1 cellular context compared by ENCODE assay signal in the genomic region with DNA sequence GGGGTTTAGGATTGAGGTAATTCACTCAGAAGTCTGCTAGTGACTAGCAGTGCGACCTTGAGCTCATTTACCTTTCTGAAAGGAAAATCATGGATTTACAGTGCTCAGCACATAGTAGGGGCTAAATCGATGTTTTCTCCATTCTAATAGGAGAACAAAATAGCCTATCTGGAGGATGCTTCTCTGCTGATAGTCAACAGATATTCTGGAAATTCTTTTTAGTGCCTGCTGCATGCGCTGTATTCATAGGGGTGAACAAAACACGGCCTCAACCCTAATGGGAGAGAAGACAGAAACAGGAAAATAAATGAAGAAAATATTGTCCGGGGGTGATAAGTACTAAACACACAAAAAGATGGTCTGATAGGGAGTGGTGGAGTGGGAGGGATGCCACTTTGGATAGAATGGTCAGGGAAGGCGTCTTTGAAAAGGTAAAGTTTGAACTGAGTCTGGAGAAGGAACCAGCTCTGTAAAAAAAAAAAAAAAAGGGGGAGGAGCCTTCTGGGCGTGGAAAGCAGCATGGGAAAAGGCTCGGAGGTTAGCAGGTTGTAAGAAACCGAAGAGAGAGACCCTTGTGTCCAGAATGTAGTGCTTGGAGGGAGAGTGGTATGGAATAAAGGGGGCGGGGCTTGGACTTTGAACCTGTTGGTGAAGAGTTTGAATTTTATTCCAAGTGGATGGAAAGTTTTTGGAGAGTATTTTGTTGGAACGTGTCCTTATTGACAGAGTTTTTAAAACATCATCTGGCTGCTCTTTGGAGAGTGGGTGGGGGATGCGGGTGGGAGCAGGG.
A peak's percentile ranks its signal among the peaks of the same experiment; 100 is the strongest.
TF ChIP-seq lines count a peak whose summit lies in the region.

No MANE protein-coding gene starts in this region.

TF ChIP-seq in HepG2, 621 proteins besides CTCF, POLR2A, EP300 and RAD21 (continued from another document and continues in another):
- peak; percentile 85 for TF ChIP-seq NCOR1 (IDR thresholded peaks at IDR 0.05; ENCODE audit: borderline replicate concordance, low read length)
- TF ChIP-seq YEATS4 (CRISPR knock-in tag; IDR thresholded peaks at IDR 0.05; ENCODE audit: borderline replicate concordance): peak; percentile 17; the same call in 1 of the 2 replicates
- TF ChIP-seq ZFP90 (CRISPR knock-in tag; IDR thresholded peaks at IDR 0.05; ENCODE audit: borderline replicate concordance): 0 out of 2 replicates have a peak, but pooled peaks have one; percentile 39
- TF ChIP-seq HNF4G (IDR thresholded peaks at IDR 0.05; ENCODE audit: borderline replicate concordance, low read depth, low read length): peak; percentile 89
- TF ChIP-seq HNF4G (CRISPR knock-in tag; IDR thresholded peaks at IDR 0.05; ENCODE audit: borderline replicate concordance, low read depth): no peak
- TF ChIP-seq, protein P1, sequence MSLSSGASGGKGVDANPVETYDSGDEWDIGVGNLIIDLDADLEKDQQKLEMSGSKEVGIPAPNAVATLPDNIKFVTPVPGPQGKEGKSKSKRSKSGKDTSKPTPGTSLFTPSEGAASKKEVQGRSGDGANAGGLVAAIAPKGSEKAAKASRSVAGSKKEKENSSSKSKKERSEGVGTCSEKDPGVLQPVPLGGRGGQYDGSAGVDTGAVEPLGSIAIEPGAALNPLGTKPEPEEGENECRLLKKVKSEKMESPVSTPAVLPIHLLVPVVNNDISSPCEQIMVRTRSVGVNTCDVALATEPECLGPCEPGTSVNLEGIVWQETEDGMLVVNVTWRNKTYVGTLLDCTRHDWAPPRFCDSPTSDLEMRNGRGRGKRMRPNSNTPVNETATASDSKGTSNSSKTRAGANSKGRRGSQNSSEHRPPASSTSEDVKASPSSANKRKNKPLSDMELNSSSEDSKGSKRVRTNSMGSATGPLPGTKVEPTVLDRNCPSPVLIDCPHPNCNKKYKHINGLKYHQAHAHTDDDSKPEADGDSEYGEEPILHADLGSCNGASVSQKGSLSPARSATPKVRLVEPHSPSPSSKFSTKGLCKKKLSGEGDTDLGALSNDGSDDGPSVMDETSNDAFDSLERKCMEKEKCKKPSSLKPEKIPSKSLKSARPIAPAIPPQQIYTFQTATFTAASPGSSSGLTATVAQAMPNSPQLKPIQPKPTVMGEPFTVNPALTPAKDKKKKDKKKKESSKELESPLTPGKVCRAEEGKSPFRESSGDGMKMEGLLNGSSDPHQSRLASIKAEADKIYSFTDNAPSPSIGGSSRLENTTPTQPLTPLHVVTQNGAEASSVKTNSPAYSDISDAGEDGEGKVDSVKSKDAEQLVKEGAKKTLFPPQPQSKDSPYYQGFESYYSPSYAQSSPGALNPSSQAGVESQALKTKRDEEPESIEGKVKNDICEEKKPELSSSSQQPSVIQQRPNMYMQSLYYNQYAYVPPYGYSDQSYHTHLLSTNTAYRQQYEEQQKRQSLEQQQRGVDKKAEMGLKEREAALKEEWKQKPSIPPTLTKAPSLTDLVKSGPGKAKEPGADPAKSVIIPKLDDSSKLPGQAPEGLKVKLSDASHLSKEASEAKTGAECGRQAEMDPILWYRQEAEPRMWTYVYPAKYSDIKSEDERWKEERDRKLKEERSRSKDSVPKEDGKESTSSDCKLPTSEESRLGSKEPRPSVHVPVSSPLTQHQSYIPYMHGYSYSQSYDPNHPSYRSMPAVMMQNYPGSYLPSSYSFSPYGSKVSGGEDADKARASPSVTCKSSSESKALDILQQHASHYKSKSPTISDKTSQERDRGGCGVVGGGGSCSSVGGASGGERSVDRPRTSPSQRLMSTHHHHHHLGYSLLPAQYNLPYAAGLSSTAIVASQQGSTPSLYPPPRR (CRISPR knock-in tag; IDR thresholded peaks at IDR 0.05; ENCODE audit: borderline replicate concordance): 0 out of 2 replicates have a peak, but pooled peaks have one; percentile 33
- TF ChIP-seq ASH2L (IDR thresholded peaks at IDR 0.05; ENCODE audit: insufficient read length, low read depth, low read length): peak; percentile 36
- 0 out of 2 replicates have a peak, but pooled peaks have one; percentile 24 for TF ChIP-seq ZBTB7B (CRISPR knock-in tag; IDR thresholded peaks at IDR 0.05)
- peak; percentile 35 for TF ChIP-seq PHF21A (CRISPR knock-in tag; IDR thresholded peaks at IDR 0.05)
- TF ChIP-seq, protein P2, sequence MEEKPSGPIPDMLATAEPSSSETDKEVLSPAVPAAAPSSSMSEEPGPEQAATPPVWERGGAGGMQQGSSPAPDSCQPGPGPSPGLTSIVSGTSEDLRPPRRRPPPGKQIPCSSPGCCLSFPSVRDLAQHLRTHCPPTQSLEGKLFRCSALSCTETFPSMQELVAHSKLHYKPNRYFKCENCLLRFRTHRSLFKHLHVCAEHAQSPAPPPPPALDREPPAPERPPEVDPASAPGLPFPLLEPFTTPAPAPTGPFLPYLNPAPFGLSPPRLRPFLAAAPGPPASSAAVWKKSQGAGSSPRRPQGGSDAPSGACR (CRISPR knock-in tag; IDR thresholded peaks at IDR 0.05): 0 out of 2 replicates have a peak, but pooled peaks have one; percentile 16
- TF ChIP-seq, protein P3, sequence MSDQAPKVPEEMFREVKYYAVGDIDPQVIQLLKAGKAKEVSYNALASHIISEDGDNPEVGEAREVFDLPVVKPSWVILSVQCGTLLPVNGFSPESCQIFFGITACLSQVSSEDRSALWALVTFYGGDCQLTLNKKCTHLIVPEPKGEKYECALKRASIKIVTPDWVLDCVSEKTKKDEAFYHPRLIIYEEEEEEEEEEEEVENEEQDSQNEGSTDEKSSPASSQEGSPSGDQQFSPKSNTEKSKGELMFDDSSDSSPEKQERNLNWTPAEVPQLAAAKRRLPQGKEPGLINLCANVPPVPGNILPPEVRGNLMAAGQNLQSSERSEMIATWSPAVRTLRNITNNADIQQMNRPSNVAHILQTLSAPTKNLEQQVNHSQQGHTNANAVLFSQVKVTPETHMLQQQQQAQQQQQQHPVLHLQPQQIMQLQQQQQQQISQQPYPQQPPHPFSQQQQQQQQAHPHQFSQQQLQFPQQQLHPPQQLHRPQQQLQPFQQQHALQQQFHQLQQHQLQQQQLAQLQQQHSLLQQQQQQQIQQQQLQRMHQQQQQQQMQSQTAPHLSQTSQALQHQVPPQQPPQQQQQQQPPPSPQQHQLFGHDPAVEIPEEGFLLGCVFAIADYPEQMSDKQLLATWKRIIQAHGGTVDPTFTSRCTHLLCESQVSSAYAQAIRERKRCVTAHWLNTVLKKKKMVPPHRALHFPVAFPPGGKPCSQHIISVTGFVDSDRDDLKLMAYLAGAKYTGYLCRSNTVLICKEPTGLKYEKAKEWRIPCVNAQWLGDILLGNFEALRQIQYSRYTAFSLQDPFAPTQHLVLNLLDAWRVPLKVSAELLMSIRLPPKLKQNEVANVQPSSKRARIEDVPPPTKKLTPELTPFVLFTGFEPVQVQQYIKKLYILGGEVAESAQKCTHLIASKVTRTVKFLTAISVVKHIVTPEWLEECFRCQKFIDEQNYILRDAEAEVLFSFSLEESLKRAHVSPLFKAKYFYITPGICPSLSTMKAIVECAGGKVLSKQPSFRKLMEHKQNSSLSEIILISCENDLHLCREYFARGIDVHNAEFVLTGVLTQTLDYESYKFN (CRISPR knock-in tag; conservative IDR thresholded peaks at IDR 0.05): peak; percentile 54; the same call in 1 of the 2 replicates
- TF ChIP-seq ZNF605 (CRISPR knock-in tag; IDR thresholded peaks at IDR 0.05): 0 out of 2 replicates have a peak, but pooled peaks have one; percentile 70
- no peak for TF ChIP-seq ZNF451 (CRISPR knock-in tag; IDR thresholded peaks at IDR 0.05)
- no peak for TF ChIP-seq CBFB (CRISPR knock-in tag; IDR thresholded peaks at IDR 0.05)
- TF ChIP-seq, protein P4, sequence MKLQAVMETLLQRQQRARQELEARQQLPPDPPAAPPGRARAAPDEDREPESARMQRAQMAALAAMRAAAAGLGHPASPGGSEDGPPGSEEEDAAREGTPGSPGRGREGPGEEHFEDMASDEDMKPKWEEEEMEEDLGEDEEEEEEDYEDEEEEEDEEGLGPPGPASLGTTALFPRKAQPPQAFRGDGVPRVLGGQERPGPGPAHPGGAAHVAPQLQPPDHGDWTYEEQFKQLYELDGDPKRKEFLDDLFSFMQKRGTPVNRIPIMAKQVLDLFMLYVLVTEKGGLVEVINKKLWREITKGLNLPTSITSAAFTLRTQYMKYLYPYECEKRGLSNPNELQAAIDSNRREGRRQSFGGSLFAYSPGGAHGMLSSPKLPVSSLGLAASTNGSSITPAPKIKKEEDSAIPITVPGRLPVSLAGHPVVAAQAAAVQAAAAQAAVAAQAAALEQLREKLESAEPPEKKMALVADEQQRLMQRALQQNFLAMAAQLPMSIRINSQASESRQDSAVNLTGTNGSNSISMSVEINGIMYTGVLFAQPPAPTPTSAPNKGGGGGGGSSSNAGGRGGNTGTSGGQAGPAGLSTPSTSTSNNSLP (IDR thresholded peaks at IDR 0.05; ENCODE audit: low read depth, low read length): 0 out of 2 replicates have a peak, but pooled peaks have one; percentile 54
- peak; percentile 26; the same call in 1 of the 2 replicates for TF ChIP-seq ZNF3 (CRISPR knock-in tag; IDR thresholded peaks at IDR 0.05)
- TF ChIP-seq, protein P5, sequence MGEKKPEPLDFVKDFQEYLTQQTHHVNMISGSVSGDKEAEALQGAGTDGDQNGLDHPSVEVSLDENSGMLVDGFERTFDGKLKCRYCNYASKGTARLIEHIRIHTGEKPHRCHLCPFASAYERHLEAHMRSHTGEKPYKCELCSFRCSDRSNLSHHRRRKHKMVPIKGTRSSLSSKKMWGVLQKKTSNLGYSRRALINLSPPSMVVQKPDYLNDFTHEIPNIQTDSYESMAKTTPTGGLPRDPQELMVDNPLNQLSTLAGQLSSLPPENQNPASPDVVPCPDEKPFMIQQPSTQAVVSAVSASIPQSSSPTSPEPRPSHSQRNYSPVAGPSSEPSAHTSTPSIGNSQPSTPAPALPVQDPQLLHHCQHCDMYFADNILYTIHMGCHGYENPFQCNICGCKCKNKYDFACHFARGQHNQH (CRISPR knock-in tag; IDR thresholded peaks at IDR 0.05): no peak
- 0 out of 2 replicates have a peak, but pooled peaks have one; percentile 2 for TF ChIP-seq FOXA3 (CRISPR knock-in tag; IDR thresholded peaks at IDR 0.05)
- TF ChIP-seq TEAD3 (CRISPR knock-in tag; optimal IDR thresholded peaks at IDR 0.05; ENCODE audit: borderline replicate concordance): peak; percentile 15
- no peak for TF ChIP-seq ZBTB21 (CRISPR knock-in tag; IDR thresholded peaks at IDR 0.05)
- TF ChIP-seq ZNF264 (CRISPR knock-in tag; IDR thresholded peaks at IDR 0.05): 0 out of 2 replicates have a peak, but pooled peaks have one; percentile 51
- TF ChIP-seq ZBTB20 (CRISPR knock-in tag; IDR thresholded peaks at IDR 0.05; ENCODE audit: borderline replicate concordance, low read depth): peak; percentile 43; the same call in 1 of the 2 replicates
- TF ChIP-seq, protein P6, sequence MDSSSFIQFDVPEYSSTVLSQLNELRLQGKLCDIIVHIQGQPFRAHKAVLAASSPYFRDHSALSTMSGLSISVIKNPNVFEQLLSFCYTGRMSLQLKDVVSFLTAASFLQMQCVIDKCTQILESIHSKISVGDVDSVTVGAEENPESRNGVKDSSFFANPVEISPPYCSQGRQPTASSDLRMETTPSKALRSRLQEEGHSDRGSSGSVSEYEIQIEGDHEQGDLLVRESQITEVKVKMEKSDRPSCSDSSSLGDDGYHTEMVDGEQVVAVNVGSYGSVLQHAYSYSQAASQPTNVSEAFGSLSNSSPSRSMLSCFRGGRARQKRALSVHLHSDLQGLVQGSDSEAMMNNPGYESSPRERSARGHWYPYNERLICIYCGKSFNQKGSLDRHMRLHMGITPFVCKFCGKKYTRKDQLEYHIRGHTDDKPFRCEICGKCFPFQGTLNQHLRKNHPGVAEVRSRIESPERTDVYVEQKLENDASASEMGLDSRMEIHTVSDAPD (CRISPR knock-in tag; IDR thresholded peaks at IDR 0.05): no peak
- TF ChIP-seq, protein P7, sequence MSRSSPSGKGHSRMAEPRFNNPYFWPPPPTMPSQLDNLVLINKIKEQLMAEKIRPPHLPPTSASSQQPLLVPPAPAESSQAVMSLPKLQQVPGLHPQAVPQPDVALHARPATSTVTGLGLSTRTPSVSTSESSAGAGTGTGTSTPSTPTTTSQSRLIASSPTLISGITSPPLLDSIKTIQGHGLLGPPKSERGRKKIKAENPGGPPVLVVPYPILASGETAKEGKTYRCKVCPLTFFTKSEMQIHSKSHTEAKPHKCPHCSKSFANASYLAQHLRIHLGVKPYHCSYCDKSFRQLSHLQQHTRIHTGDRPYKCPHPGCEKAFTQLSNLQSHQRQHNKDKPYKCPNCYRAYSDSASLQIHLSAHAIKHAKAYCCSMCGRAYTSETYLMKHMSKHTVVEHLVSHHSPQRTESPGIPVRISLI (CRISPR knock-in tag; IDR thresholded peaks at IDR 0.05; ENCODE audit: borderline replicate concordance): peak; percentile 98
- 0 out of 2 replicates have a peak, but pooled peaks have one; percentile 18 for TF ChIP-seq ZNF333 (CRISPR knock-in tag; IDR thresholded peaks at IDR 0.05; ENCODE audit: borderline replicate concordance)
- no peak for TF ChIP-seq CHD2 (IDR thresholded peaks at IDR 0.05; ENCODE audit: low read depth, low read length)
- TF ChIP-seq, protein P8, sequence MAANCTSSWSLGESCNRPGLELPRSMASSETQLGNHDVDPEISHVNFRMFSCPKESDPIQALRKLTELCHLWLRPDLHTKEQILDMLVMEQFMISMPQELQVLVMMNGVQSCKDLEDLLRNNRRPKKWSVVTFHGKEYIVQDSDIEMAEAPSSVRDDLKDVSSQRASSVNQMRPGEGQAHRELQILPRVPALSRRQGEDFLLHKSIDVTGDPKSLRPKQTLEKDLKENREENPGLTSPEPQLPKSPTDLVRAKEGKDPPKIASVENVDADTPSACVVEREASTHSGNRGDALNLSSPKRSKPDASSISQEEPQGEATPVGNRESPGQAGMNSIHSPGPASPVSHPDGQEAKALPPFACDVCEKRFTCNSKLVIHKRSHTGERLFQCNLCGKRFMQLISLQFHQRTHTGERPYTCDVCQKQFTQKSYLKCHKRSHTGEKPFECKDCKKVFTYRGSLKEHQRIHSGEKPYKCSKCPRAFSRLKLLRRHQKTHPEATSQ (CRISPR knock-in tag; IDR thresholded peaks at IDR 0.05; ENCODE audit: borderline replicate concordance): no peak
- TF ChIP-seq ZNF564 (CRISPR knock-in tag; IDR thresholded peaks at IDR 0.05): 0 out of 2 replicates have a peak, but pooled peaks have one; percentile 7
- TF ChIP-seq MIER2 (CRISPR knock-in tag; IDR thresholded peaks at IDR 0.05): 0 out of 2 replicates have a peak, but pooled peaks have one; percentile 20
- peak; percentile 56; the same call in 1 of the 2 replicates for TF ChIP-seq ZNF430 (CRISPR knock-in tag; IDR thresholded peaks at IDR 0.05)
- TF ChIP-seq ETV6 (CRISPR knock-in tag; conservative IDR thresholded peaks at IDR 0.05): no peak
- TF ChIP-seq HDAC1 (CRISPR knock-in tag; IDR thresholded peaks at IDR 0.05): 0 out of 2 replicates have a peak, but pooled peaks have one; percentile 39
- TF ChIP-seq, protein P9, sequence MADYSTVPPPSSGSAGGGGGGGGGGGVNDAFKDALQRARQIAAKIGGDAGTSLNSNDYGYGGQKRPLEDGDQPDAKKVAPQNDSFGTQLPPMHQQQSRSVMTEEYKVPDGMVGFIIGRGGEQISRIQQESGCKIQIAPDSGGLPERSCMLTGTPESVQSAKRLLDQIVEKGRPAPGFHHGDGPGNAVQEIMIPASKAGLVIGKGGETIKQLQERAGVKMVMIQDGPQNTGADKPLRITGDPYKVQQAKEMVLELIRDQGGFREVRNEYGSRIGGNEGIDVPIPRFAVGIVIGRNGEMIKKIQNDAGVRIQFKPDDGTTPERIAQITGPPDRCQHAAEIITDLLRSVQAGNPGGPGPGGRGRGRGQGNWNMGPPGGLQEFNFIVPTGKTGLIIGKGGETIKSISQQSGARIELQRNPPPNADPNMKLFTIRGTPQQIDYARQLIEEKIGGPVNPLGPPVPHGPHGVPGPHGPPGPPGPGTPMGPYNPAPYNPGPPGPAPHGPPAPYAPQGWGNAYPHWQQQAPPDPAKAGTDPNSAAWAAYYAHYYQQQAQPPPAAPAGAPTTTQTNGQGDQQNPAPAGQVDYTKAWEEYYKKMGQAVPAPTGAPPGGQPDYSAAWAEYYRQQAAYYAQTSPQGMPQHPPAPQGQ (CRISPR knock-in tag; IDR thresholded peaks at IDR 0.05; ENCODE audit: borderline replicate concordance): no peak
- 0 out of 2 replicates have a peak, but pooled peaks have one; percentile 60 for TF ChIP-seq ZNF557 (CRISPR knock-in tag; IDR thresholded peaks at IDR 0.05)
- TF ChIP-seq SMAD9 (CRISPR knock-in tag; IDR thresholded peaks at IDR 0.05): no peak
- TF ChIP-seq ZNF563 (CRISPR knock-in tag; IDR thresholded peaks at IDR 0.05): no peak
- 0 out of 2 replicates have a peak, but pooled peaks have one; percentile 33 for TF ChIP-seq ZNF143 (CRISPR knock-in tag; IDR thresholded peaks at IDR 0.05)
